In the genomic region with DNA sequence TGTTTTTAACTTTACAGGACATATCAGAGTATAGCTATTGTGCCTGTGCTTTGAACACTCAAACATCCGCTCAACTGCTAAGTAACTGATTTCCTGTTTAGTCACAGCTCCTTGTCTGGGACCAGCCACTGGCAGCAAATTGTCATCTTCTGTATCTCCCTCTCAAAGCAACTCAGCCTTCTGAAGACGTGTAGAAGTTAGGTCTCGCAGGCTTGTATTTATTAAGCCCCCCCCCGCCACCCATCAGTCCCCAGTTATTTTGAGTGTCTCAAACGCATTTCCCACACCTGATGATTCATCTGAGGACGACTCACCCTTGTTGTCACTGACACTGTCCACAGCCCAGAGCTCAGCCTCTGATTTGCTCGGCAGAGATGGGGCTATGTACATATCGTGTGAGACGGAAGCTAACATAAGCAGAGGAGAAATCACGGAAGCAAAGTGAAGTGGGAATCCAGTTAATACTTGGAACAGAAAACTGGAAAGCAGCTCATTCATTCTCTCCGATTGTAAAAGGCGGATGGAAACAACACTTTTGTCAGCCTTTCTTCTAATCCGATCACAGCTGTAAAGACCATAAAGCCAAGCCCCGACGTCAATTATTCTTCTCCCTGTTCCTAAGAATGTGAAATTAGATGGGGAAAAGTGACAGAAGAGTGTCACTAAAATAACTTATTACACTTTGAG, we compare ENCODE assay signal across 8 cellular contexts.
A peak's percentile ranks its signal among the peaks of the same experiment; 100 is the strongest.
DNase-seq lines count a peak whose midpoint lies in the region; ATAC-seq and TF ChIP-seq lines count a peak whose summit lies in the region.

No MANE protein-coding gene starts in this region.

- H3K36me3 ChIP-seq in right lobe of liver = no peaks in the 10 kb centered on the region

- H3K27me3 ChIP-seq in right lobe of liver = no peaks in the 10 kb centered on the region

- peak; percentile 11 for TF ChIP-seq POLR2A in right lobe of liver (IDR thresholded peaks at IDR 0.05)

- no peak overlapping the region for H3K4me3 ChIP-seq in right lobe of liver

- peak; percentile 82 for DNase-seq in HCEC 1CT
- peak; percentile 77 for DNase-seq in T follicular helper cell (ENCODE audit: low read depth)
- peak; percentile 45 for DNase-seq in activated naive CD8-positive, alpha-beta T cell treated with anti-CD3 and anti-CD28 coated beads, Interleukin-2, amount 50 U/mL, for 16 hours (ENCODE audit: low read depth, low spot score)
- DNase-seq in right lobe of liver = no peak
- DNase-seq in stimulated activated CD8-positive, alpha-beta memory T cell treated with anti-CD3 and anti-CD28 coated beads, Interleukin-12 subunit alpha, Interleukin-12 subunit beta, amount 100 ng/mL, for 1 hour (ENCODE audit: low read depth) = peak; percentile 60
- no peak for DNase-seq in NCI-H1694 (lab: John Stamatoyannopoulos, UW)
- DNase-seq in OCI-M1 (lab: John Stamatoyannopoulos, UW) = no peak
- DNase-seq in cerebellar nuclear complex (lab: John Stamatoyannopoulos, UW) = no peak

- WGBS in right lobe of liver (ENCODE audit: insufficient coverage, low coverage, low lambda C conversion rate, missing lambda C conversion rate) = 51% methylated on average over 15 of the region's 15 CpGs

- peak overlapping the region in 2 of 3 donors; percentile 18 to 49 for H3K27ac ChIP-seq in right lobe of liver

- H3K9me3 ChIP-seq in right lobe of liver = no peaks in the 10 kb centered on the region

- peaks cover 0 to 3% (median 0%) of the 10 kb centered on the region in 4 donors for H3K4me1 ChIP-seq in right lobe of liver

- TF ChIP-seq CTCF in right lobe of liver (IDR thresholded peaks at IDR 0.05) = no peak

- peak; percentile 57 to 75 (median 68) for ATAC-seq in right lobe of liver

- intact Hi-C loops in right lobe of liver (cut with DNase I) = no loop called here

Comparison
In these comparisons a context has a peak if more than half of its experiments do, and no peak if none do; other contexts are left out.
1. DNase-seq: peak in HCEC 1CT (single experiment), T follicular helper cell (single experiment), activated naive CD8-positive, alpha-beta T cell treated with anti-CD3 and anti-CD28 coated beads, Interleukin-2, amount 50 U/mL, for 16 hours (single experiment) and stimulated activated CD8-positive, alpha-beta memory T cell treated with anti-CD3 and anti-CD28 coated beads, Interleukin-12 subunit alpha, Interleukin-12 subunit beta, amount 100 ng/mL, for 1 hour (single experiment); none in right lobe of liver (0 of 3), NCI-H1694 (single experiment), OCI-M1 (single experiment) and cerebellar nuclear complex (0 of 2).